9 cellular contexts compared by ENCODE assay signal in the genomic region with DNA sequence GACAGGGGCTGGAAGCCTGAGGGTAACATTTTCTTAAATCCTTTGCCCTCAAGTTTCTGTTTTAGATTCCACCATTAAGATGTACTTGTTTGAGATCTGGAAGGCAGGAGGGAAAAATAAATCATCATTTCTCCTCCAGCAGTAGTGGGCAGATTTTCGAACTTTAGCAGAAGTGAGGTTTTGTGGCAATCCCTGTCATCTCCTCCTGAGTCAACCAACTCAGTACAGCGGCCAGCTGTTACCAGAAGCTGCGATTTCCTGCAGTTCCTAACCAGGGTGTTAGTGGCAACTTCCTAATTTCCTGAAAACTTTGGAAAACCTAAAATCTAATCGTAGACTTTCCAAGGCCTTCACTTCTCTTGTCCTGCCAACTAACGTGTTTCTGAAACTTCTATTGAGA.
DNase-seq lines count a peak whose midpoint lies in the region; ATAC-seq and TF ChIP-seq lines count a peak whose summit lies in the region.
"Had no signal": no experiment of that assay in that cellular context is flagged by ENCODE, and none has a peak within 500 bp of the region (broad histone marks: within the 10 kb centered on the region; RNA-seq: fewer than 3 reads in every experiment).

No MANE protein-coding gene starts in this region.

- peak; percentile 42 for ATAC-seq in GM18858 (IDR thresholded peaks at IDR 0.05; ENCODE audit: unreplicated experiment)
- peak; percentile 58 for ATAC-seq in HG03378 (IDR thresholded peaks at IDR 0.05; ENCODE audit: unreplicated experiment)
- ATAC-seq in activated naive CD8-positive, alpha-beta T cell treated with anti-CD3 and anti-CD28 coated beads, Interleukin-2, amount 10 ng/mL, durations not matched to agents 7 days and 5 days (ENCODE audit: low read depth): no peak
- no peak for ATAC-seq in esophagus mucosa
- ATAC-seq in HG03097 (IDR thresholded peaks at IDR 0.05; ENCODE audit: low FRiP score, unreplicated experiment): no peak

- no peak overlapping the region for H3K27ac Mint-ChIP-seq in activated naive CD8-positive, alpha-beta T cell treated with anti-CD3 and anti-CD28 coated beads, Interleukin-2, amount 10 ng/mL, durations not matched to agents 7 days and 5 days

- no peak overlapping the region for H3K4me3 ChIP-seq in AG10803 (ENCODE audit: low read length)

- peaks cover 2% of the 10 kb centered on the region for H3K27me3 Mint-ChIP-seq in activated naive CD8-positive, alpha-beta T cell treated with anti-CD3 and anti-CD28 coated beads, Interleukin-2, amount 10 ng/mL, durations not matched to agents 7 days and 5 days

- no peak for TF ChIP-seq CTCF in AG10803 (conservative IDR thresholded peaks at IDR 0.05; ENCODE audit: low read length)

- H3K4me1 Mint-ChIP-seq in activated naive CD8-positive, alpha-beta T cell treated with anti-CD3 and anti-CD28 coated beads, Interleukin-2, amount 10 ng/mL, durations not matched to agents 7 days and 5 days: peaks cover 9% of the 10 kb centered on the region

- H3K36me3 Mint-ChIP-seq in activated naive CD8-positive, alpha-beta T cell treated with anti-CD3 and anti-CD28 coated beads, Interleukin-2, amount 10 ng/mL, durations not matched to agents 7 days and 5 days: peaks cover 2% of the 10 kb centered on the region

- DNase-seq in AG10803 (ENCODE audit: low read depth): peak; percentile 19
- DNase-seq in activated naive CD8-positive, alpha-beta T cell treated with anti-CD3 and anti-CD28 coated beads, Interleukin-2, amount 10 ng/mL, durations not matched to agents 7 days and 5 days: no peak
- DNase-seq in NCI-H446 (lab: John Stamatoyannopoulos, UW): no peak
- DNase-seq in NCI-H2227 (lab: John Stamatoyannopoulos, UW; ENCODE audit: unreplicated experiment): no peak
- DNase-seq: hippocampal formation had no signal

- no peaks in the 10 kb centered on the region for H3K9me3 Mint-ChIP-seq in activated naive CD8-positive, alpha-beta T cell treated with anti-CD3 and anti-CD28 coated beads, Interleukin-2, amount 10 ng/mL, durations not matched to agents 7 days and 5 days

- POLR2A ChIA-PET in activated naive CD8-positive, alpha-beta T cell treated with anti-CD3 and anti-CD28 coated beads, Interleukin-2, amount 10 ng/mL, durations not matched to agents 7 days and 5 days (lab: Charles Lee): no interaction called here

- peak overlapping the region; percentile 32 for H3K4me3 Mint-ChIP-seq in activated naive CD8-positive, alpha-beta T cell treated with anti-CD3 and anti-CD28 coated beads, Interleukin-2, amount 10 ng/mL, durations not matched to agents 7 days and 5 days

Comparison
In these comparisons a context has a peak if more than half of its experiments do, and no peak if none do; other contexts are left out.
1. ATAC-seq: peak in GM18858 (single experiment) and HG03378 (single experiment); none in activated naive CD8-positive, alpha-beta T cell treated with anti-CD3 and anti-CD28 coated beads, Interleukin-2, amount 10 ng/mL, durations not matched to agents 7 days and 5 days (single experiment), esophagus mucosa (single experiment) and HG03097 (single experiment).